8 cellular contexts compared by ENCODE assay signal in genomic region chr3:118772036-118773030, GRCh38.
A peak's percentile ranks its signal among the peaks of the same experiment; 100 is the strongest.
DNase-seq lines count a peak whose midpoint lies in the region; ATAC-seq and TF ChIP-seq lines count a peak whose summit lies in the region.

No MANE protein-coding gene starts in this region.

- H3K27me3 ChIP-seq in fibroblast of lung (ENCODE audit: control insufficient read depth, insufficient read depth, low read length) (no peaks in the 10 kb centered on the region), psoas muscle (ENCODE audit: insufficient read depth in 3 of 3, low read length in 2 of 3) (no peaks in the 10 kb centered on the region)

- no peak overlapping the region for H3K4me2 ChIP-seq in fibroblast of lung (ENCODE audit: extremely low read depth, insufficient read depth, low read length)

- H3K9me3 ChIP-seq in fibroblast of lung (ENCODE audit: control insufficient read depth, insufficient read depth, low read depth, low read length) (no peaks in the 10 kb centered on the region), psoas muscle (no peaks in the 10 kb centered on the region)

- no peaks in the 10 kb centered on the region for H3K79me2 ChIP-seq in fibroblast of lung (ENCODE audit: control insufficient read depth, insufficient read depth, low read length)

- H3K9ac ChIP-seq in fibroblast of lung (ENCODE audit: insufficient read depth, low read length) = no peak overlapping the region

- H3K4me1 ChIP-seq in fibroblast of lung (ENCODE audit: control insufficient read depth, extremely low read depth, insufficient read depth, low read length) = no peaks in the 10 kb centered on the region
- H3K4me1 ChIP-seq in psoas muscle = no peaks in the 10 kb centered on the region

- peak; percentile 92 for ATAC-seq in GM18499 (IDR thresholded peaks at IDR 0.05; ENCODE audit: insufficient read depth, unreplicated experiment)
- peak; percentile 97 for ATAC-seq in GM21717 (IDR thresholded peaks at IDR 0.05; ENCODE audit: unreplicated experiment)
- no peak for ATAC-seq in psoas muscle

- no peaks in the 10 kb centered on the region for H4K20me1 ChIP-seq in fibroblast of lung (ENCODE audit: control insufficient read depth, extremely low read depth, insufficient read depth, low read length)

- intact Hi-C loops in psoas muscle (cut with DNase I) = no loop called here

- H2AFZ ChIP-seq in fibroblast of lung (ENCODE audit: low read length) = no peak overlapping the region

- no peak overlapping the region for H3K4me3 ChIP-seq in fibroblast of lung (replicated peaks in 1 of 4; ENCODE audit: control extremely low read depth in 1 of 4, insufficient read depth in 1 of 4, low read depth in 3 of 4, low read length in 4 of 4)
- H3K4me3 ChIP-seq in psoas muscle = no peak overlapping the region

- TF ChIP-seq CTCF in fibroblast of lung (conservative IDR thresholded peaks at IDR 0.05 in 1 of 2, IDR thresholded peaks at IDR 0.05 in 1 of 2; ENCODE audit: low read depth in 1 of 2, low read length in 2 of 2) (no peak), psoas muscle (IDR thresholded peaks at IDR 0.05) (no peak)

- H3K27ac ChIP-seq in fibroblast of lung (ENCODE audit: insufficient read depth, low read length) = no peak overlapping the region
- H3K27ac ChIP-seq in psoas muscle = no peak overlapping the region

- DNase-seq in HT1080 (ENCODE audit: low read depth) (peak; percentile 82), fibroblast of lung (ENCODE audit: low read depth in 2 of 2) (peak; percentile 3 to 25), psoas muscle (no peak), DMS79 treated with DMSO at 0.1 percent for 48 hours (lab: John Stamatoyannopoulos, UW) (no peak)
- no peak for DNase-seq in activated effector memory CD4-positive, alpha-beta T cell treated with anti-CD3 and anti-CD28 coated beads, Interleukin-2, amount 50 U/mL, for 16 hours
- no peak for DNase-seq in activated naive CD4-positive, alpha-beta T cell (lab: John Stamatoyannopoulos, UW)

- 73 to 85% (median 80%) methylated on average over 2 of the region's 2 CpGs for WGBS in psoas muscle, 3 donors

- H3K36me3 ChIP-seq in fibroblast of lung (ENCODE audit: control insufficient read depth, insufficient read depth, low read length) (no peaks in the 10 kb centered on the region), psoas muscle (ENCODE audit: insufficient read depth in 1 of 2, low read depth in 1 of 2) (no peaks in the 10 kb centered on the region)

Comparison
In these comparisons a context has a peak if more than half of its experiments do, and no peak if none do; other contexts are left out.
1. ATAC-seq: peak in GM18499 (single experiment) and GM21717 (single experiment); none in psoas muscle (0 of 4).
2. DNase-seq: peak in HT1080 (single experiment) and fibroblast of lung (2 of 2); none in activated effector memory CD4-positive, alpha-beta T cell treated with anti-CD3 and anti-CD28 coated beads, Interleukin-2, amount 50 U/mL, for 16 hours (single experiment), activated naive CD4-positive, alpha-beta T cell (0 of 4), psoas muscle (0 of 2) and DMS79 treated with DMSO at 0.1 percent for 48 hours (single experiment).